In genomic region chr12:68647507-68647906, GRCh38 we compare ENCODE assay signal across 1 cellular context.
TF ChIP-seq lines count a peak whose summit lies in the region.

No MANE protein-coding gene starts in this region.

TF ChIP-seq in HepG2, 621 proteins besides CTCF, POLR2A, EP300 and RAD21:
- TF ChIP-seq FOXP1 (IDR thresholded peaks at IDR 0.05) (no peak), FOXP1 (CRISPR knock-in tag; IDR thresholded peaks at IDR 0.05) (no peak), YEATS4 (CRISPR knock-in tag; IDR thresholded peaks at IDR 0.05; ENCODE audit: borderline replicate concordance) (no peak), ZHX1 (CRISPR knock-in tag; IDR thresholded peaks at IDR 0.05; ENCODE audit: low read depth) (no peak), ZNF331 (CRISPR knock-in tag; IDR thresholded peaks at IDR 0.05) (no peak), ZNF282 (IDR thresholded peaks at IDR 0.05; ENCODE audit: partially characterized antibody) (no peak), ZNF883 (CRISPR knock-in tag; IDR thresholded peaks at IDR 0.05; ENCODE audit: not compliant biosample characterization) (no peak), HMGXB3 (CRISPR knock-in tag; IDR thresholded peaks at IDR 0.05; ENCODE audit: borderline replicate concordance) (no peak), RXRA (CRISPR knock-in tag; IDR thresholded peaks at IDR 0.05) (no peak), KLF15 (CRISPR knock-in tag; IDR thresholded peaks at IDR 0.05; ENCODE audit: borderline replicate concordance) (no peak), ZNF343 (CRISPR knock-in tag; IDR thresholded peaks at IDR 0.05) (no peak), TRIM22 (IDR thresholded peaks at IDR 0.05) (no peak), ZNF225 (CRISPR knock-in tag; IDR thresholded peaks at IDR 0.05) (no peak), ZNF136 (CRISPR knock-in tag; IDR thresholded peaks at IDR 0.05; ENCODE audit: low read depth) (no peak), FOXJ3 (CRISPR knock-in tag; IDR thresholded peaks at IDR 0.05; ENCODE audit: borderline replicate concordance) (no peak)
TF ChIP-seq in HepG2: peak in this region for 0.
